ENCODE assay signal across 13 cellular contexts in the genomic region with DNA sequence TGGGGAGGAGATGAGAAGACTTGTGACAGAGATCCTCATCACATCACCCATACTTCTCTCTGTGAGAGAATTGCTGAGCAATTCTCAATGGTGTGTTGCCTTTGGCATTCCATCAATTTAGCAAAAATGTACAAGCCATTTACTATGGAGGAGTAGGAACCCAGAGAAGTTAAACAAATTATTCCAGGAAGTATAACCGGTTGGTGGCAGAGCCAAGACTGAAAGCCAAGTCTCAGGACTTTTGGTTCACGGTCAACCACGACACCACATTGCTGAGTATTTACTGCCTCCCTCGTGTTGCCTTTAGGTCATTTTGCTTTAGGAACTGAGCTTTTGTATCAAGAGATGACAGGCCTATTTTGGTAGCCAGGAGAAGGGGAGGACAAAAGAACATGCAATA.
DNase-seq lines count a peak whose midpoint lies in the region; ATAC-seq and TF ChIP-seq lines count a peak whose summit lies in the region.
"Had no signal": no experiment of that assay in that cellular context is flagged by ENCODE, and none has a peak within 500 bp of the region (broad histone marks: within the 10 kb centered on the region; RNA-seq: fewer than 3 reads in every experiment).

No MANE protein-coding gene starts in this region.

- H3K27ac ChIP-seq in ascending aorta (peak overlapping the region; percentile 9 to 27), neuronal stem cell (replicated peaks; ENCODE audit: low read length) (no peak overlapping the region), thoracic aorta (peak overlapping the region; percentile 4 to 60), aorta (ENCODE audit: low read depth in 1 of 2, low read length in 2 of 2) (no peak overlapping the region), heart left ventricle (no peak overlapping the region)

- H3K14ac ChIP-seq in neuronal stem cell (ENCODE audit: low read length) = no peak overlapping the region

- no peaks in the 10 kb centered on the region for H3K79me1 ChIP-seq in neuronal stem cell (ENCODE audit: low read depth, low read length)

- no CpG with 5 or more reads among the region's 4 CpGs for WGBS in neuronal stem cell (ENCODE audit: extremely low coverage in 2 of 2, insufficient read length in 2 of 2, insufficient replicate concordance in 1 of 2), 2 donors
- WGBS in aorta, 2 donors = 0 to 4% methylated on average over 4 of the region's 4 CpGs
- 51 to 73% (median 66%) methylated on average over 4 of the region's 4 CpGs for WGBS in heart left ventricle, 4 donors

- H4K8ac ChIP-seq in neuronal stem cell (ENCODE audit: low read depth, low read length) = no peak overlapping the region

- H3K27me3 ChIP-seq in ascending aorta (no peaks in the 10 kb centered on the region), neuronal stem cell (ENCODE audit: control insufficient read depth in 3 of 3, insufficient read depth in 3 of 3, low read depth in 1 of 3, low read length in 3 of 3) (no peaks in the 10 kb centered on the region), thoracic aorta (replicated peaks; ENCODE audit: insufficient read depth) (no peaks in the 10 kb centered on the region), aorta (ENCODE audit: control insufficient read depth in 1 of 2, insufficient read depth in 2 of 2, low read length in 1 of 2) (no peaks in the 10 kb centered on the region), heart left ventricle (no peaks in the 10 kb centered on the region)

- ATAC-seq in thoracic aorta (ENCODE audit: insufficient number of reproducible peaks, low FRiP score, low read depth) (peak; percentile 25), aorta (ENCODE audit: low FRiP score) (peak; percentile 33), heart left ventricle (no peak), GM21737 (IDR thresholded peaks at IDR 0.05; ENCODE audit: unreplicated experiment) (no peak), HG03280 (IDR thresholded peaks at IDR 0.05; ENCODE audit: unreplicated experiment) (no peak)
- ATAC-seq: HCT116 had no signal

- H2BK15ac ChIP-seq in neuronal stem cell (ENCODE audit: low read length) = no peak overlapping the region

- H3K4me3 ChIP-seq in ascending aorta (no peak overlapping the region), neuronal stem cell (ENCODE audit: low read length in 2 of 2) (no peak overlapping the region), thoracic aorta (no peak overlapping the region), aorta (ENCODE audit: low read length in 2 of 2) (no peak overlapping the region), heart left ventricle (no peak overlapping the region)

- H2AFZ ChIP-seq in neuronal stem cell (ENCODE audit: low read length) = peak overlapping the region; percentile 14

- TF ChIP-seq CTCF in ascending aorta (IDR thresholded peaks at IDR 0.05) (no peak), thoracic aorta (IDR thresholded peaks at IDR 0.05) (no peak), heart left ventricle (IDR thresholded peaks at IDR 0.05) (no peak)

- H3K9me3 ChIP-seq in ascending aorta (no peaks in the 10 kb centered on the region), neuronal stem cell (replicated peaks in 1 of 2; ENCODE audit: control insufficient read depth in 2 of 2, insufficient read depth in 1 of 2, low read depth in 1 of 2, low read length in 2 of 2) (peaks cover 1 to 4% of the 10 kb centered on the region in 2 donors), thoracic aorta (no peaks in the 10 kb centered on the region), aorta (ENCODE audit: control insufficient read depth, low read length) (no peaks in the 10 kb centered on the region), heart left ventricle (no peaks in the 10 kb centered on the region)
- H3K9me3 ChIP-seq: Caco-2 had no signal

- no peaks in the 10 kb centered on the region for H3K36me3 ChIP-seq in ascending aorta
- H3K36me3 ChIP-seq in neuronal stem cell (replicated peaks in 1 of 2; ENCODE audit: control insufficient read depth in 2 of 2, insufficient read depth in 2 of 2, low read length in 2 of 2) = no peaks in the 10 kb centered on the region
- H3K36me3 ChIP-seq in thoracic aorta = no peaks in the 10 kb centered on the region
- H3K36me3 ChIP-seq in aorta (ENCODE audit: control insufficient read depth in 1 of 2, insufficient read depth in 2 of 2, low read length in 1 of 2) = no peaks in the 10 kb centered on the region
- H3K36me3 ChIP-seq in heart left ventricle = no peaks in the 10 kb centered on the region

- no peak overlapping the region for H3K18ac ChIP-seq in neuronal stem cell (ENCODE audit: low read length)

- TF ChIP-seq POLR2A in heart left ventricle (IDR thresholded peaks at IDR 0.05) = no peak

- H3K4me1 ChIP-seq in ascending aorta (peaks cover 4 to 7% of the 10 kb centered on the region in 2 donors), neuronal stem cell (ENCODE audit: control insufficient read depth in 2 of 2, insufficient read depth in 1 of 2, low read depth in 1 of 2, low read length in 2 of 2) (peaks cover 0 to 1% of the 10 kb centered on the region in 2 donors), thoracic aorta (ENCODE audit: control insufficient read depth in 1 of 2, low read depth in 2 of 2) (peaks cover 10 to 44% of the 10 kb centered on the region in 2 donors), aorta (ENCODE audit: control insufficient read depth in 1 of 2, insufficient read depth in 2 of 2, low read length in 2 of 2) (peaks cover 0 to 3% of the 10 kb centered on the region in 2 donors), heart left ventricle (peaks cover 0 to 2% (median 0%) of the 10 kb centered on the region in 12 donors)
- H3K4me1 ChIP-seq: Caco-2 had no signal

- no peak overlapping the region for H3K23ac ChIP-seq in neuronal stem cell (ENCODE audit: low read depth, low read length, poor library complexity)

- H3K4ac ChIP-seq in neuronal stem cell (ENCODE audit: low read length) = no peak overlapping the region

- intact Hi-C loops in ascending aorta (cut with DNase I) = no loop called here
- intact Hi-C loops in aorta (cut with DNase I) = no loop called here
- intact Hi-C loops in heart left ventricle (cut with DNase I) = no loop called here

- DNase-seq in ascending aorta (ENCODE audit: low spot score in 2 of 2) (no peak), neuronal stem cell (ENCODE audit: low spot score) (no peak), thoracic aorta (ENCODE audit: low spot score) (no peak), aorta (no peak), heart left ventricle (no peak)
- DNase-seq: Caco-2; CD8-positive, alpha-beta memory T cell; DMS53; GF-D8; IMR-90 had no signal

- H2AK5ac ChIP-seq in neuronal stem cell (ENCODE audit: low read depth, low read length) = no peak overlapping the region

- no peak overlapping the region for H2BK12ac ChIP-seq in neuronal stem cell (ENCODE audit: low read length)

- H4K91ac ChIP-seq in neuronal stem cell (ENCODE audit: low read depth, low read length, poor library complexity) = no peak overlapping the region

- H3K4me2 ChIP-seq in neuronal stem cell (ENCODE audit: insufficient read depth, low read length, poor library complexity, severe bottlenecking) = no peak overlapping the region

- no peak overlapping the region for H2BK120ac ChIP-seq in neuronal stem cell (ENCODE audit: low read depth, low read length)

- no peak overlapping the region for H3K9ac ChIP-seq in neuronal stem cell (ENCODE audit: low read depth, low read length, poor library complexity)

- H2BK5ac ChIP-seq in neuronal stem cell (ENCODE audit: low read length) = no peak overlapping the region

Comparison
In these comparisons a context has a peak if more than half of its experiments do, and no peak if none do; other contexts are left out.
1. H3K27ac ChIP-seq: peak in ascending aorta (2 of 2) and thoracic aorta (2 of 2); none in neuronal stem cell (single experiment), aorta (0 of 2) and heart left ventricle (0 of 12).
2. ATAC-seq: peak in thoracic aorta (single experiment) and aorta (single experiment); none in heart left ventricle (0 of 4), GM21737 (single experiment) and HG03280 (single experiment).